ENCODE assay signal across 20 cellular contexts in the genomic region with DNA sequence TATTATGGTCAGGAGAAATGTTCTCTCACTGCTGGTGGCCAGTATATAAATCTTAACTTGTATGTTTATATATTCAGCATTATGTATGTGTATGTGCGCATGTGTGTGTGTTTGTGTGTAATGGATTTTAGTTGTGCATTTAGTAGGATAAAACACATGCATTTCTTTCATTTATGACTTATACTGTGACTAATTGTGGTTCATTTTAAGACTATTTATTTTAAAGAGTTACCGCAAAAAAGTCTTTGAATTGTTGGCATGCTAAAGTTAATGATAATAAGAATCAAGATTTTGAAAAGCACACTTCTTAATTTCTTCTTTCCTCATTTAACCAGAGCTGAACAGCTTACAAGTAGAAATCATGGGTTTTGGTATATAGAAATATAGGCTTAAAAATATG.
DNase-seq lines count a peak whose midpoint lies in the region; ATAC-seq, FAIRE-seq and TF ChIP-seq lines count a peak whose summit lies in the region.
"Had no signal": no experiment of that assay in that cellular context is flagged by ENCODE, and none has a peak within 500 bp of the region (broad histone marks: within the 10 kb centered on the region; RNA-seq: fewer than 3 reads in every experiment).

No MANE protein-coding gene starts in this region.

- H3K4me3 ChIP-seq in BJ (ENCODE audit: low read depth, low read length) (no peak overlapping the region), esophagus muscularis mucosa (no peak overlapping the region), tibial nerve (no peak overlapping the region)
- H3K4me3 ChIP-seq: cardiac muscle cell had no signal

- CTCF ChIA-PET in BJ (lab: Yijun Ruan, JAX) = interaction anchor here (1.3 kb wide), 1 partner anchor 16 kb away, joined by 3 read pairs; no protein-coding TSS in a partner anchor

- no peak for TF ChIP-seq POLR2A in esophagus muscularis mucosa (IDR thresholded peaks at IDR 0.05; ENCODE audit: low read depth)
- no peak for TF ChIP-seq POLR2A in tibial nerve (IDR thresholded peaks at IDR 0.05)

- TF ChIP-seq EP300 in esophagus muscularis mucosa (IDR thresholded peaks at IDR 0.05) = no peak
- TF ChIP-seq EP300 in tibial nerve (IDR thresholded peaks at IDR 0.05) = no peak

- no peak for ATAC-seq in HG02623 (IDR thresholded peaks at IDR 0.05; ENCODE audit: unreplicated experiment)

- no peaks in the 10 kb centered on the region for H3K9me3 Mint-ChIP-seq in osteocyte (ENCODE audit: unreplicated experiment)
- H3K9me3 Mint-ChIP-seq: activated CD4-positive, alpha-beta T cell treated with anti-CD3 and anti-CD28 coated beads, Interleukin-2, amount 10 ng/mL, durations not matched to agents 24 days and 14 days; activated naive CD4-positive, alpha-beta T cell treated with anti-CD3 and anti-CD28 coated beads, Interleukin-2, amount 50 U/mL, for 24 hours had no signal

- no peak for TF ChIP-seq CTCF in BJ (IDR thresholded peaks at IDR 0.05; ENCODE audit: insufficient read depth, low read depth, low read length)
- no peak for TF ChIP-seq CTCF in esophagus muscularis mucosa (IDR thresholded peaks at IDR 0.05)
- TF ChIP-seq CTCF in osteocyte (IDR thresholded peaks at IDR 0.05) = no peak
- no peak for TF ChIP-seq CTCF in tibial nerve (IDR thresholded peaks at IDR 0.05)

- H3K4me1 ChIP-seq in esophagus muscularis mucosa (peaks cover 5 to 27% (median 25%) of the 10 kb centered on the region in 4 donors), tibial nerve (peaks cover 0 to 20% (median 2%) of the 10 kb centered on the region in 4 donors)
- H3K4me1 ChIP-seq: parathyroid adenoma had no signal

- H3K27ac Mint-ChIP-seq in osteocyte (ENCODE audit: unreplicated experiment) = peak overlapping the region; percentile 84
- H3K27ac Mint-ChIP-seq: activated CD4-positive, alpha-beta T cell treated with anti-CD3 and anti-CD28 coated beads, Interleukin-2, amount 10 ng/mL, durations not matched to agents 24 days and 14 days; activated naive CD4-positive, alpha-beta T cell treated with anti-CD3 and anti-CD28 coated beads, Interleukin-2, amount 50 U/mL, for 24 hours had no signal

- H3K27me3 ChIP-seq in BJ (ENCODE audit: control insufficient read depth, insufficient read depth, low read length) = no peaks in the 10 kb centered on the region
- no peaks in the 10 kb centered on the region for H3K27me3 ChIP-seq in esophagus muscularis mucosa
- no peaks in the 10 kb centered on the region for H3K27me3 ChIP-seq in tibial nerve
- H3K27me3 ChIP-seq: cardiac muscle cell had no signal

- peaks cover 53% of the 10 kb centered on the region for H3K4me1 Mint-ChIP-seq in osteocyte (ENCODE audit: unreplicated experiment)
- H3K4me1 Mint-ChIP-seq: activated CD4-positive, alpha-beta T cell treated with anti-CD3 and anti-CD28 coated beads, Interleukin-2, amount 10 ng/mL, durations not matched to agents 24 days and 14 days; activated naive CD4-positive, alpha-beta T cell treated with anti-CD3 and anti-CD28 coated beads, Interleukin-2, amount 50 U/mL, for 24 hours had no signal

- intact Hi-C loops in esophagus muscularis mucosa (cut with DNase I) = no loop called here

- no peak overlapping the region for H3K4me3 Mint-ChIP-seq in osteocyte (ENCODE audit: unreplicated experiment)
- H3K4me3 Mint-ChIP-seq: activated CD4-positive, alpha-beta T cell treated with anti-CD3 and anti-CD28 coated beads, Interleukin-2, amount 10 ng/mL, durations not matched to agents 24 days and 14 days; activated naive CD4-positive, alpha-beta T cell treated with anti-CD3 and anti-CD28 coated beads, Interleukin-2, amount 50 U/mL, for 24 hours had no signal

- WGBS in esophagus muscularis mucosa = 75% methylated on average over 2 of the region's 2 CpGs
- 66 to 81% methylated on average over 2 of the region's 2 CpGs for WGBS in tibial nerve, 2 donors

- H3K27me3 Mint-ChIP-seq in osteocyte (ENCODE audit: unreplicated experiment) = no peaks in the 10 kb centered on the region
- H3K27me3 Mint-ChIP-seq: activated CD4-positive, alpha-beta T cell treated with anti-CD3 and anti-CD28 coated beads, Interleukin-2, amount 10 ng/mL, durations not matched to agents 24 days and 14 days had no signal

- H3K36me3 ChIP-seq in BJ (ENCODE audit: control insufficient read depth, insufficient read depth, low read length) = no peaks in the 10 kb centered on the region; the same call in none of the 2 replicates
- H3K36me3 ChIP-seq in esophagus muscularis mucosa = no peaks in the 10 kb centered on the region
- H3K36me3 ChIP-seq in tibial nerve = peaks cover 0 to 4% (median 0%) of the 10 kb centered on the region in 3 donors
- H3K36me3 ChIP-seq: cardiac muscle cell had no signal

- H3K36me3 Mint-ChIP-seq in osteocyte (ENCODE audit: unreplicated experiment) = peaks cover 12% of the 10 kb centered on the region
- H3K36me3 Mint-ChIP-seq: activated naive CD4-positive, alpha-beta T cell treated with anti-CD3 and anti-CD28 coated beads, Interleukin-2, amount 50 U/mL, for 24 hours had no signal

- no peaks in the 10 kb centered on the region for H3K9me3 ChIP-seq in esophagus muscularis mucosa
- H3K9me3 ChIP-seq in tibial nerve = no peaks in the 10 kb centered on the region

- POLR2A ChIA-PET in BJ (lab: Charles Lee) = no interaction called here

- peak; percentile 40 for DNase-seq in BJ (ENCODE audit: low read depth)
- peak; percentile 72 for DNase-seq in RCC 7860 (ENCODE audit: low spot score)
- no peak for DNase-seq in esophagus muscularis mucosa (ENCODE audit: extremely low spot score)
- DNase-seq in osteocyte (ENCODE audit: extremely low spot score, unreplicated experiment) = no peak
- DNase-seq in tibial nerve (ENCODE audit: low spot score in 2 of 2) = no peak
- DNase-seq in frontal cortex (ENCODE audit: low spot score in 2 of 2) = no peak
- DNase-seq in AG20443 (ENCODE audit: low spot score) = no peak
- DNase-seq: activated CD4-positive, alpha-beta T cell treated with anti-CD3 and anti-CD28 coated beads, Interleukin-2, amount 10 ng/mL, durations not matched to agents 24 days and 14 days; COR-L47; effector CD8-positive, alpha-beta T cell; NCI-H1048; NK-92 treated with Interleukin-12 subunit alpha and Interleukin-12 subunit beta, amount 100 ng/mL, for 24 hours; SHP77 treated with DMSO at 0.1 percent for 48 hours; stimulated activated CD4-positive, alpha-beta T cell treated with anti-CD3 and anti-CD28 coated beads, Interleukin-15, amount 100 ng/mL, for 24 hours had no signal

- peak overlapping the region; percentile 55 to 61 (median 58) for H3K27ac ChIP-seq in esophagus muscularis mucosa (replicated peaks in 1 of 4)
- H3K27ac ChIP-seq in tibial nerve = peak overlapping the region in 1 of 4 donors; percentile 5
- H3K27ac ChIP-seq: cardiac muscle cell, parathyroid adenoma had no signal

- no peak for FAIRE-seq in RCC 7860 (lab: Jason Lieb, UNC)
- no peak for FAIRE-seq in frontal cortex (lab: Jason Lieb, UNC)
- FAIRE-seq: GM18507, islet of Langerhans had no signal

Comparison
In these comparisons a context has a peak if more than half of its experiments do, and no peak if none do; other contexts are left out.
1. DNase-seq: peak in BJ (single experiment) and RCC 7860 (single experiment); none in esophagus muscularis mucosa (single experiment), osteocyte (single experiment), tibial nerve (0 of 2), frontal cortex (0 of 2) and AG20443 (single experiment).